1 cellular context compared by ENCODE assay signal in the genomic region with DNA sequence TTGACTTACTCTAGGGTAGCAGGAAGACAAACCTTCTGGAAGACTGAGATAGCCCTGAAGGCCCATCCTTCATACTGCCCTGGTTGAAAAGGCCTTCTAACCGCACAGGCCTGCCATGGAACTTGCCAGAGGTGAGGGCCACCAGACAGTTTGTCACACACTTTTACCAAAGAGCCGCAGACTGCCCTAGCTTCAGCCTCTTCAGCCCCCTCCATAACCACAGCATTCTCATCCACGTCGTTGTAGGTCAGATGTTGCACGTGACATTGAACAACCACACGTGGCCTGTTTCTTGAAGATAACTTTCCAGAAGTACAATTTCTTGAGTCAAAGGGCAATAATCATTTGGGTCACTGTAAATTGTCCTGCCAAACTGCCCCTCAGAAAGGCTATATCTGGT.
TF ChIP-seq lines count a peak whose summit lies in the region.

No MANE protein-coding gene starts in this region.

TF ChIP-seq in HepG2, 621 proteins besides CTCF, POLR2A, EP300 and RAD21:
- no peak for TF ChIP-seq NCOA5 (CRISPR knock-in tag; IDR thresholded peaks at IDR 0.05)
- TF ChIP-seq NFE2 (CRISPR knock-in tag; IDR thresholded peaks at IDR 0.05): no peak
- no peak for TF ChIP-seq GATAD2A (CRISPR knock-in tag; IDR thresholded peaks at IDR 0.05)
- TF ChIP-seq, protein P1, sequence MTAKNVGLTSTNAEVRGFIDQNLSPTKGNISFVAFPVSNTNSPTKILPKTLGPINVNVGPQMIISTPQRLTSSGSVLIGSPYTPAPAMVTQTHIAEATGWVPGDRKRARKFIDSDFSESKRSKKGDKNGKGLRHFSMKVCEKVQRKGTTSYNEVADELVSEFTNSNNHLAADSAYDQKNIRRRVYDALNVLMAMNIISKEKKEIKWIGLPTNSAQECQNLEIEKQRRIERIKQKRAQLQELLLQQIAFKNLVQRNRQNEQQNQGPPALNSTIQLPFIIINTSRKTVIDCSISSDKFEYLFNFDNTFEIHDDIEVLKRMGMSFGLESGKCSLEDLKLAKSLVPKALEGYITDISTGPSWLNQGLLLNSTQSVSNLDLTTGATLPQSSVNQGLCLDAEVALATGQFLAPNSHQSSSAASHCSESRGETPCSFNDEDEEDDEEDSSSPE (CRISPR knock-in tag; IDR thresholded peaks at IDR 0.05): no peak
- TF ChIP-seq, protein P2, sequence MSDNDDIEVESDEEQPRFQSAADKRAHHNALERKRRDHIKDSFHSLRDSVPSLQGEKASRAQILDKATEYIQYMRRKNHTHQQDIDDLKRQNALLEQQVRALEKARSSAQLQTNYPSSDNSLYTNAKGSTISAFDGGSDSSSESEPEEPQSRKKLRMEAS (IDR thresholded peaks at IDR 0.05): no peak
- no peak for TF ChIP-seq ARNTL (CRISPR knock-in tag; IDR thresholded peaks at IDR 0.05)
